ENCODE assay signal across 8 cellular contexts in genomic region chr6:46842252-46842846, GRCh38. TPM values are rescaled to one million over a fixed set of nuclear protein-coding genes. Genes with fewer than 3 reads are reported as not detected.
"Had no signal": no experiment of that assay in that cellular context is flagged by ENCODE, and none has a peak within 500 bp of the region (broad histone marks: within the 10 kb centered on the region; RNA-seq: fewer than 3 reads in every experiment).

No MANE protein-coding gene starts in this region.

RNA-seq across cellular contexts. Expression of gene MEP1A, which starts 49.2 kb away (rescaled TPM):
- total RNA-seq: thoracic aorta, thyroid gland, tibial nerve, upper lobe of right lung, ureter, urinary bladder, vagina had no signal
- polyA plus RNA-seq: stomach, urinary bladder had no signal
